Comparison of ENCODE assay signal across 27 cellular contexts in the genomic region with DNA sequence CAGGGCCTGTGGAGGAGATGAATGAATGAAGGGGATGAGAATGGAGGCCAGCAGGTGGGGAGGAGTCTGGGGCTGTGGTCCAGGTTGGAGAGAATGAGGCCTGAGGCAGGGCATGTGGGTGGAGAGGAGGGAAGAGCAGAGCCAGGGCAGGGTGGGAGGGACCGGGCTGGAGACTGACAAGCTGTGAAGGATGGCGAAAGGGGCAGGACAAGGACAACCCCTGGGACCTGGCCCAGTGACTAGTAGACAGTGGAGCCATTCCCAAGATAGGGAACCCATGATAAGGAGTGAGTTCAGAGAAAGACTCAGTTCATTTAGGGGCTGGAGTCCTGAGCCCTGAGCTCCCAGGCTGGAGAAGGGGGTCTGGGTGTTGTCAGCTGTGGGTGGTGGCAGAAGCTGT. TPM values are rescaled to one million over a fixed set of nuclear protein-coding genes. Genes with fewer than 3 reads are reported as not detected.
"Had no signal": no experiment of that assay in that cellular context is flagged by ENCODE, and none has a peak within 500 bp of the region (broad histone marks: within the 10 kb centered on the region; RNA-seq: fewer than 3 reads in every experiment).

No MANE protein-coding gene starts in this region.

- FAIRE-seq: frontal cortex had no signal

- H3K9me3 ChIP-seq: adrenal gland, ascending aorta, breast epithelium, colonic mucosa, left lung, ovary, prostate gland, thyroid gland, uterus had no signal

- H3K9me3 Mint-ChIP-seq: activated naive CD4-positive, alpha-beta T cell treated with anti-CD3 and anti-CD28 coated beads for 36 hours; activated T-cell treated with anti-CD3 and anti-CD28 coated beads, Interleukin-2, amount 50 U/mL, for 4 hours; central memory CD8-positive, alpha-beta T cell; effector memory CD8-positive, alpha-beta T cell had no signal

- H3K4me3 ChIP-seq: adrenal gland, ascending aorta, lung, ovary, prostate gland, thyroid gland, uterus had no signal

- H3K27ac ChIP-seq: adrenal gland, ascending aorta, breast epithelium, colonic mucosa, dorsolateral prefrontal cortex, left lung, ovary, prostate gland, thyroid gland, uterus had no signal

- ATAC-seq: effector memory CD8-positive, alpha-beta T cell; stimulated activated naive CD8-positive, alpha-beta T cell treated with anti-CD3 and anti-CD28 coated beads, Interleukin-15, Interleukin-2, amounts not matched to agents 100 U/mL and 50 U/mL, for 24 hours had no signal

- H3K36me3 ChIP-seq: adrenal gland, ascending aorta, breast epithelium, colonic mucosa, left lung, ovary, prostate gland, thyroid gland, uterus had no signal

- H3K27ac Mint-ChIP-seq: activated naive CD4-positive, alpha-beta T cell treated with anti-CD3 and anti-CD28 coated beads for 36 hours; effector memory CD8-positive, alpha-beta T cell had no signal

- DNase-seq: activated CD4-positive, alpha-beta T cell treated with anti-CD3 and anti-CD28 coated beads, Interleukin-2, amount 50 U/mL, for 4 hours; activated effector memory CD4-positive, alpha-beta T cell treated with Interleukin-2 at 50 U/mL for 16 hours; activated T-cell treated with anti-CD3 and anti-CD28 coated beads, Interleukin-2, amount 50 U/mL, for 4 hours; effector memory CD8-positive, alpha-beta T cell; hippocampal formation; kidney glomerular epithelial cell; naive thymus-derived CD8-positive, alpha-beta T cell; T-helper 9 cell had no signal

- H3K4me3 Mint-ChIP-seq: activated naive CD4-positive, alpha-beta T cell treated with anti-CD3 and anti-CD28 coated beads for 36 hours; activated T-cell treated with anti-CD3 and anti-CD28 coated beads, Interleukin-2, amount 50 U/mL, for 4 hours; central memory CD8-positive, alpha-beta T cell had no signal

RNA-seq across cellular contexts. Expression of a gene that starts 3.0 kb away (rescaled TPM):
- total RNA-seq: activated CD8-positive, alpha-beta memory T cell treated with anti-CD3 and anti-CD28 coated beads for 36 hours; activated naive CD4-positive, alpha-beta T cell treated with anti-CD3 and anti-CD28 coated beads for 36 hours; activated T-cell treated with anti-CD3 and anti-CD28 coated beads, Interleukin-2, amount 50 U/mL, for 4 hours; adrenal gland; ascending aorta; breast epithelium; colonic mucosa; endothelial cell of umbilical vein; esophagus mucosa; frontal cortex; left lung; lung; naive thymus-derived CD8-positive, alpha-beta T cell; ovary; prostate gland; subcutaneous adipose tissue; thyroid gland; uterus had no signal
- polyA plus RNA-seq: adrenal gland; endothelial cell of umbilical vein; lung; naive thymus-derived CD8-positive, alpha-beta T cell; ovary had no signal

RNA-seq across cellular contexts. Expression of a gene that starts 5.0 kb away (rescaled TPM):
- total RNA-seq: activated CD8-positive, alpha-beta memory T cell treated with anti-CD3 and anti-CD28 coated beads for 36 hours; activated naive CD4-positive, alpha-beta T cell treated with anti-CD3 and anti-CD28 coated beads for 36 hours; activated T-cell treated with anti-CD3 and anti-CD28 coated beads, Interleukin-2, amount 50 U/mL, for 4 hours; adrenal gland; ascending aorta; breast epithelium; colonic mucosa; endothelial cell of umbilical vein; esophagus mucosa; frontal cortex; left lung; lung; naive thymus-derived CD8-positive, alpha-beta T cell; ovary; prostate gland; subcutaneous adipose tissue; thyroid gland; uterus had no signal
- polyA plus RNA-seq: adrenal gland; endothelial cell of umbilical vein; lung; naive thymus-derived CD8-positive, alpha-beta T cell; ovary had no signal

RNA-seq across cellular contexts. Expression of a gene that starts 21.1 kb away (rescaled TPM):
- total RNA-seq: activated CD8-positive, alpha-beta memory T cell treated with anti-CD3 and anti-CD28 coated beads for 36 hours; esophagus mucosa had no signal
- polyA plus RNA-seq: naive thymus-derived CD8-positive, alpha-beta T cell had no signal

RNA-seq across cellular contexts. Expression of a gene that starts 32.2 kb away (rescaled TPM):
- total RNA-seq: ascending aorta, colonic mucosa, endothelial cell of umbilical vein, esophagus mucosa, frontal cortex, subcutaneous adipose tissue had no signal
- polyA plus RNA-seq: adrenal gland had no signal
